Comparison of ENCODE assay signal across 13 cellular contexts in the genomic region with DNA sequence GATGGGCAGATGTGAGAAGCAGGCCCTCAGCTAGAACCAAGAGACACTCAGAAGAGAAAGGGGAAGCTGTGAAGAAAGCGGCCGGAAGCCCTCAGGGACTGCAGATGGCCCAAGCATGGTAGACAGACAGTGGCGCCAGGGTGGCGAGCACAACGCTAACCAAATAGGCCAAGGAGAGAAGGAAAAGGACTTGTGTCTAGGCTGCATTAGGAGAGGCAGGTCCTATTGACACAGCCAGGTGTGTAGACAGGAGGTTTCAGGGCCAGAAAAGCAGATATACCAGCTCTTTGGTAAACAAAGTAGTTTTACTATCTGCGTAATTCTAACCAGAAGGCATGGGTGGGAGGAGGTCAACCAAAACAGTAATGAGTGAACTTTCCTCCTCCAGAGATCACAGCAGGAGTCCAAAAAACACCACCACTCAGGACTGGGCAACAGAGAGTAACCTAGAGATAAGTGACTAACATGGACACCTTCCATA. TPM values are rescaled to one million over a fixed set of nuclear protein-coding genes. Genes with fewer than 3 reads are reported as not detected.
DNase-seq lines count a peak whose midpoint lies in the region; ATAC-seq and TF ChIP-seq lines count a peak whose summit lies in the region.
"Had no signal": no experiment of that assay in that cellular context is flagged by ENCODE, and none has a peak within 500 bp of the region (broad histone marks: within the 10 kb centered on the region; RNA-seq: fewer than 3 reads in every experiment).

No MANE protein-coding gene starts in this region.

- no peaks in the 10 kb centered on the region for H3K9me3 ChIP-seq in colonic mucosa
- H3K9me3 ChIP-seq in neutrophil: peaks cover under 1% of the 10 kb centered on the region
- H3K9me3 ChIP-seq: adrenal gland, testis had no signal

- TF ChIP-seq CTCF in colonic mucosa (IDR thresholded peaks at IDR 0.05): no peak
- no peak for TF ChIP-seq CTCF in neutrophil (IDR thresholded peaks at IDR 0.05)

- H3K4me3 ChIP-seq in colonic mucosa (no peak overlapping the region), neutrophil (ENCODE audit: low read depth in 1 of 2, low read length in 1 of 2) (no peak overlapping the region)
- H3K4me3 ChIP-seq: adrenal gland, testis had no signal

- H3K27ac ChIP-seq in colonic mucosa (peak overlapping the region; percentile 55), neutrophil (peak overlapping the region; percentile 47)
- H3K27ac ChIP-seq: adrenal gland had no signal

- no peak for ATAC-seq in GM19324 (IDR thresholded peaks at IDR 0.05; ENCODE audit: low FRiP score, unreplicated experiment)
- no peak for ATAC-seq in HG02763 (IDR thresholded peaks at IDR 0.05; ENCODE audit: unreplicated experiment)

- H3K27me3 ChIP-seq in colonic mucosa (no peaks in the 10 kb centered on the region), neutrophil (no peaks in the 10 kb centered on the region)
- H3K27me3 ChIP-seq: adrenal gland, testis had no signal

- H3K36me3 ChIP-seq in colonic mucosa: no peaks in the 10 kb centered on the region
- peaks cover 67% of the 10 kb centered on the region for H3K36me3 ChIP-seq in neutrophil

- DNase-seq in DMS53 treated with DMSO at 0.1 percent for 48 hours (lab: John Stamatoyannopoulos, UW; ENCODE audit: unreplicated experiment) (peak; percentile 82), MV-4-11 (lab: John Stamatoyannopoulos, UW) (peak; percentile 85), colonic mucosa (peak; percentile 79), NCI-H2171 treated with DMSO at 0.1 percent for 48 hours (lab: John Stamatoyannopoulos, UW) (no peak), COLO829 (ENCODE audit: low spot score) (no peak)
- DNase-seq: activated CD4-positive, alpha-beta T cell treated with anti-CD3 and anti-CD28 coated beads for 1 hour; activated T-cell treated with anti-CD3 and anti-CD28 coated beads, Interleukin-2, amount 50 U/mL, for 24 hours; adrenal gland; NCI-H524; testis had no signal

- peaks cover 4% of the 10 kb centered on the region for H3K4me1 ChIP-seq in colonic mucosa
- peaks cover 9 to 23% of the 10 kb centered on the region in 2 experiments for H3K4me1 ChIP-seq in neutrophil (ENCODE audit: control insufficient read depth in 1 of 2, insufficient read depth in 1 of 2, low read depth in 1 of 2, low read length in 1 of 2)

- H3K9ac ChIP-seq in colonic mucosa (ENCODE audit: low read depth in 2 of 2, low read length in 2 of 2): peak overlapping the region in 1 of 2 donors; percentile 48

- intact Hi-C loops in colonic mucosa (cut with DNase I): no loop called here

RNA-seq across cellular contexts. Expression of gene MAP7, which starts 15.8 kb away (rescaled TPM):
- 10 to 100 TPM; 69.4 to 74.3 TPM for total RNA-seq in colonic mucosa

Comparison
In these comparisons a context has a peak if more than half of its experiments do, and no peak if none do; other contexts are left out.
1. DNase-seq: peak in DMS53 treated with DMSO at 0.1 percent for 48 hours (single experiment), MV-4-11 (single experiment) and colonic mucosa (single experiment); none in NCI-H2171 treated with DMSO at 0.1 percent for 48 hours (single experiment) and COLO829 (single experiment).